10 cellular contexts compared by ENCODE assay signal in the genomic region with DNA sequence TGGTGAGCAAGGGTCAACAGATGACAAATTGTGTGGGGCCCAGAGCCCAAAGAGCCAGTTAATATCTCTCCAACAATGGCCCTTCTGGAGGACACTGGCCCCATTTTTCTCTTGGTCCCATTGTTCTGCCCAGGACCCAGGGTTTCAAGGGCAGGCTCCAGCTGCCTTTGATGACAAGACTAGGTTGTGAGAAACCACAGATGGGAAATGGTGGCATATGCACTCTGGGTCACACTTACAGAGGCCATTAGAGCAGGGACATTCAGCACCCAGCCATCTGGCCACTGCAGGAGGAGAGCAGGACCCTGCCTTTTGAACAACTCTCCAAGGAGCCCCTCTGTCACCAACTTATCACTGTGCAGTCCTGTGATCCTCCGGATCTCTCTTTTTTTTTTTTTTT. TPM values are rescaled to one million over a fixed set of nuclear protein-coding genes. Genes with fewer than 3 reads are reported as not detected.
"Had no signal": no experiment of that assay in that cellular context is flagged by ENCODE, and none has a peak within 500 bp of the region (broad histone marks: within the 10 kb centered on the region; RNA-seq: fewer than 3 reads in every experiment).

No MANE protein-coding gene starts in this region.

- H3K4me3 Mint-ChIP-seq: HFFc6, IgD-negative memory B cell had no signal

- H3K9ac ChIP-seq: GM23248 had no signal

- H3K4me3 ChIP-seq: GM23248, HAP-1 had no signal

- H3K27me3 Mint-ChIP-seq: IgD-negative memory B cell had no signal

- H3K27ac Mint-ChIP-seq: HFFc6, IgD-negative memory B cell had no signal

- H3K27ac ChIP-seq: GM23248, HL-60 had no signal

- H3K4me1 Mint-ChIP-seq: IgD-negative memory B cell had no signal

- H2AFZ ChIP-seq: GM23248 had no signal

- H3K9me3 Mint-ChIP-seq: HFFc6 had no signal

- H3K4me1 ChIP-seq: HAP-1 had no signal

- H3K9me3 ChIP-seq: HAP-1 had no signal

- H3K36me3 ChIP-seq: HAP-1 had no signal

- H3K36me3 Mint-ChIP-seq: IgD-negative memory B cell had no signal

- ATAC-seq: HCT116, HepG2 had no signal

- DNase-seq: GM23248, GOT3, H7, HFFc6 had no signal

RNA-seq across cellular contexts. Expression of a gene that starts 49.7 kb away (rescaled TPM):
- total RNA-seq: GM23248, H7, HepG2, HFFc6, HT1080 had no signal
- polyA plus RNA-seq: GM23248, HepG2, IgD-negative memory B cell had no signal
